ENCODE assay signal across 8 cellular contexts in the genomic region with DNA sequence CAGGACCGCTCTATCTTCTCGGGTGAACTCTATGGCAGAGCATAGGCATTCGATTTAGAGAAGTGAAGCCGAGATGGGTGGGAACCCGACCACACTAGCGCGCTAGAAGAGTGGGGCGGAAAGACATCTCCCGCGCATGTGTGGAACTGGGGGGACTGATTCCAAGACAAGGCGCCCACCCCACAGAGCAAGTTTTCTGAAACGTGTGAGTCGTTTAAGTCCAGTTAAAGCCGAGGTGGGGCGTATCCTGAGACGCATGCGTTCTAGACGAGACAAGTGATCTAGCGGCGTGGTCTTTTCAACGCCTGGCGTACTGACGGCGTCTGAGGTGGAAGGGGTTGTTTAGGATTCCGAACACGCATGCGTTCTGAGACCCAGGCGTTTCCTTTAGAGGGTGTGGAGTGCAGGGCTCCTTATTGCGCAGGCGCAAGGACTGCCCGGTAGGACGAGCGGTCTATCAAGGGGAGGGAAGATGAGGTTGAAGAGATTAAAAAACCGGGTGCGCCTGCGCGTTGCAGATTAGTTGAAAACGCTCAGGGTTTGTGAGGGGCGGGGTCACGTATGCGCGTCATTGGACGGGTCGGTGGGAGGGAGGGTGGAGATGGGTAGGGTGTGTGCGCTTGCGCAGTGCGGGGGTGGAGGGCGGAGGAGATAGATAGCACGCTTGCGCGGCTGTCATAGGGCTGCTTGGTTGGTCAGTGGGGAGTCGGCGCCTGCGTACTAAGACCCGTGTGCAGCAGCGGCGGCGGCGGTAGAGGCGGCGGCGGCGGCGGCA. TPM values are rescaled to one million over a fixed set of nuclear protein-coding genes. Genes with fewer than 3 reads are reported as not detected.
DNase-seq lines count a peak whose midpoint lies in the region; ATAC-seq and TF ChIP-seq lines count a peak whose summit lies in the region.

Gene EIF5A, plus strand, starts transcription at position 718 of the 775 bp plus-strand sequence. CDS start 2,008 bp downstream, outside the sequence.

- H3K9me3 ChIP-seq in A673 (ENCODE audit: low read depth, low read length, poor library complexity, severe bottlenecking) (no peaks in the 10 kb centered on the region), breast epithelium (no peaks in the 10 kb centered on the region), iPS-18c (ENCODE audit: control insufficient read depth, insufficient read depth, low read length) (no peaks in the 10 kb centered on the region), skeletal muscle tissue (ENCODE audit: control insufficient read depth in 3 of 3, low read length in 3 of 3) (no peaks in the 10 kb centered on the region)

- DNase-seq in A673 (ENCODE audit: low spot score) (peak; percentile 100), NCI-H2196 treated with DMSO at 0.1 percent for 48 hours (lab: John Stamatoyannopoulos, UW; ENCODE audit: unreplicated experiment) (peak; percentile 97), breast epithelium (ENCODE audit: low spot score in 2 of 2) (peak; percentile 99 to 100)

- no TSS peak for BruUV-seq in A673 (replicated peaks; lab: Mats Ljungman, UMichigan)

- peak within 1 kb of the TSS; percentile 87 to 97 (median 93) for H3K9ac ChIP-seq in skeletal muscle tissue (ENCODE audit: low read depth in 1 of 3, low read length in 3 of 3)

- POLR2A ChIA-PET in A673 (lab: Charles Lee; ENCODE audit: low non-redundant PET) = interaction anchor here (0.6 kb wide), 1 partner anchor 379 kb away, joined by 4 read pairs; no protein-coding TSS in a partner anchor

- H3K4me3 ChIP-seq in A673 (ENCODE audit: low read depth, low read length, poor library complexity, severe bottlenecking) = peak within 1 kb of the TSS; percentile 94
- H3K4me3 ChIP-seq in breast epithelium = peak within 1 kb of the TSS; percentile 81 to 98 (median 98)
- H3K4me3 ChIP-seq in iPS-18c (ENCODE audit: insufficient read depth, low read depth, low read length) = peak within 1 kb of the TSS; percentile 96
- peak within 1 kb of the TSS; percentile 76 to 93 (median 88) for H3K4me3 ChIP-seq in skeletal muscle tissue (ENCODE audit: low read length in 3 of 3)

- TF ChIP-seq POLR2A in breast epithelium (IDR thresholded peaks at IDR 0.05) = peak; percentile 64

- peak within 1 kb of the TSS; percentile 99 for H3K27ac ChIP-seq in A673 (ENCODE audit: low read depth, low read length, poor library complexity, severe bottlenecking)
- H3K27ac ChIP-seq in VCaP = peak within 1 kb of the TSS; percentile 93
- H3K27ac ChIP-seq in breast epithelium = peak within 1 kb of the TSS; percentile 98 to 99
- peak within 1 kb of the TSS; percentile 98 for H3K27ac ChIP-seq in skeletal muscle tissue (ENCODE audit: low read depth, low read length)

- TF ChIP-seq CTCF in A673 (conservative IDR thresholded peaks at IDR 0.05; ENCODE audit: low read depth, low read length) (no peak), VCaP (conservative IDR thresholded peaks at IDR 0.05) (no peak), breast epithelium (IDR thresholded peaks at IDR 0.05) (no peak)

- H3K4me1 ChIP-seq in A673 (ENCODE audit: insufficient read depth, low read length, poor library complexity, severe bottlenecking) (peaks cover 19% of the 10 kb centered on the region), breast epithelium (peaks cover 5 to 19% of the 10 kb centered on the region in 2 donors), skeletal muscle tissue (ENCODE audit: control insufficient read depth in 3 of 3, insufficient read depth in 3 of 3, low read length in 3 of 3) (peaks cover 27 to 36% (median 34%) of the 10 kb centered on the region in 3 donors)

- peaks cover 28% of the 10 kb centered on the region for H3K36me3 ChIP-seq in A673 (ENCODE audit: insufficient read depth, low read length, poor library complexity, severe bottlenecking)
- no peaks in the 10 kb centered on the region for H3K36me3 ChIP-seq in breast epithelium
- peaks cover 23 to 25% (median 23%) of the 10 kb centered on the region in 3 donors for H3K36me3 ChIP-seq in skeletal muscle tissue (ENCODE audit: control insufficient read depth in 3 of 3, insufficient read depth in 3 of 3, low read length in 3 of 3)

- H3K27me3 ChIP-seq in A673 (replicated peaks; ENCODE audit: insufficient read depth, low read depth, low read length, poor library complexity) = no peaks in the 10 kb centered on the region
- no peaks in the 10 kb centered on the region for H3K27me3 ChIP-seq in breast epithelium
- H3K27me3 ChIP-seq in skeletal muscle tissue (ENCODE audit: control insufficient read depth in 3 of 3, insufficient read depth in 3 of 3, low read length in 3 of 3) = no peaks in the 10 kb centered on the region

- CTCF ChIA-PET in A673 (lab: Charles Lee) = no interaction called here

- intact Hi-C loops in A673 (cut with micrococcal nuclease; ENCODE audit: unreplicated experiment) = loop anchor here (5.0 kb wide), 1 partner anchor 55 kb away; the partner anchor contains the start of genes CTDNEP1 and ELP5
- intact Hi-C loops in breast epithelium (cut with DNase I; ENCODE audit: low total_unique reads) = loop anchor here (2.0 to 5.0 kb wide), 2 partner anchors 44 to 250 kb away; partner anchors contain the start of genes CLDN7 and TNFSF13

- ATAC-seq in GM18868 (IDR thresholded peaks at IDR 0.05; ENCODE audit: unreplicated experiment) (peak; percentile 72), HG03108 (IDR thresholded peaks at IDR 0.05; ENCODE audit: unreplicated experiment) (peak; percentile 68)

RNA-seq across cellular contexts. Expression of gene EIF5A, which starts in this region (rescaled TPM):
- total RNA-seq in A673 (2021) (1,112 and 1,128 TPM in 2 replicates), breast epithelium (100 to 1,000 TPM; 151 to 172 (median 163) TPM), skeletal muscle tissue (185 TPM)

Comparison
In these comparisons a context has a peak if more than half of its experiments do, and no peak if none do; other contexts are left out.
1. Peak in every context shown above with its lines: DNase-seq, ATAC-seq, H3K4me3 ChIP-seq and H3K27ac ChIP-seq.